8 cellular contexts compared by ENCODE assay signal in the genomic region with DNA sequence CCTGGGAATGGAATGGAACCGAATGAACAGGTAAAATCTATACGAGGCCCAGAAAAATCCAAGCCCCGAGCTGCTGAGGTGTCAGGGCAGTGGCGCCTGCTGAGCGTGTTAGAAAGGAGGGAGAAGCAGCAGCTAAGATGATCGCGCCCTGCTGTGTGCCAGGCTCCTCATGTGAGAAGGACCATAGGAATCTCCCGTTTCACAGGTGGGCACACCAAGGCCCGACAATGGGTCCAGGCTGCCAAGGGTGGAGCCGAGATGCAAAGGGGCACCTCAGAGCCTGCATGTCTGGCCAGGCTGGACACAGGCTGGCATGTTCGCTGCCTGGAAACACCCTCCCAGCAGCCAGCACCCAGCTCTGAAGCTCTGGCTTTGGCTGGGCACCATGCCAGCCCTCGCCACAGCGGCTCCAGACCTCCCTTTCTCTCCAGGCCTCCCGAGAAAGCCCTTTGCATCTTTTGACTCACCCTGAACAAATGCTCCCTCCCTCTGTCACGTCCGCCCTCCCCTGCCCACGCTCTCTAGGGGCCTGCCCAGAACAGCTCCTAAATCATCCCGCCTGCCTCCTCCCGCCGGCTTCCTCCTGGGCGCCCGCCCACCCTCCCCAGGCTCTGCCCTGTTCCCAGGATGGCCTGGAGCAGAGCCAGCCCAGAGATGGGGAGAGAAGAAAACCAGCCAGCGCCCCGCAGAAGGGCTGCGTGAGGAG.
A peak's percentile ranks its signal among the peaks of the same experiment; 100 is the strongest.
DNase-seq lines count a peak whose midpoint lies in the region; ATAC-seq and TF ChIP-seq lines count a peak whose summit lies in the region.

No MANE protein-coding gene starts in this region.

- H3K9me2 ChIP-seq in GM23248 (ENCODE audit: insufficient read depth), result no peaks in the 10 kb centered on the region

- peak overlapping the region; percentile 54 for H3K4me3 ChIP-seq in GM23248
- no peak overlapping the region for H3K4me3 ChIP-seq in vagina

- no peaks in the 10 kb centered on the region for H3K36me3 ChIP-seq in GM23248 (ENCODE audit: low read depth)
- no peaks in the 10 kb centered on the region for H3K36me3 ChIP-seq in vagina

- no peaks in the 10 kb centered on the region for H4K20me1 ChIP-seq in GM23248 (ENCODE audit: insufficient read depth)

- H2AFZ ChIP-seq in GM23248, result no peak overlapping the region

- no peaks in the 10 kb centered on the region for H3K9me3 ChIP-seq in GM23248 (ENCODE audit: low read depth)
- no peaks in the 10 kb centered on the region for H3K9me3 ChIP-seq in vagina

- peak overlapping the region; percentile 80 for H3K9ac ChIP-seq in GM23248

- in situ Hi-C loops in GM23248 (cut with MboI), result no loop called here

- WGBS in GM23248 (ENCODE audit: low coverage in 1 of 2, low lambda C conversion rate in 2 of 2, missing lambda C conversion rate in 2 of 2), 2 experiments, result 19 to 26% methylated on average over 18 to 25 of the region's 25 CpGs

- peak overlapping the region; percentile 93 for H3K27ac ChIP-seq in GM23248
- H3K27ac ChIP-seq in cingulate gyrus (ENCODE audit: low read depth, low read length), result peak overlapping the region; percentile 77
- peak overlapping the region; percentile 70 for H3K27ac ChIP-seq in vagina

- no peaks in the 10 kb centered on the region for H3K27me3 ChIP-seq in GM23248 (replicated peaks; ENCODE audit: insufficient read depth)
- H3K27me3 ChIP-seq in vagina, result no peaks in the 10 kb centered on the region

- TF ChIP-seq POLR2A in vagina (IDR thresholded peaks at IDR 0.05), result no peak

- H3F3A ChIP-seq in GM23248 (ENCODE audit: insufficient read depth), result peaks cover 22% of the 10 kb centered on the region

- H3K79me2 ChIP-seq in GM23248 (ENCODE audit: insufficient read depth), result peaks cover 79% of the 10 kb centered on the region

- H3K4me1 ChIP-seq in GM23248 (ENCODE audit: insufficient read depth) (peaks cover 37% of the 10 kb centered on the region), vagina (peaks cover 53% of the 10 kb centered on the region)

- peak overlapping the region; percentile 74 for H3K4me2 ChIP-seq in GM23248 (ENCODE audit: unreplicated experiment)

- DNase-seq in AG08395 (ENCODE audit: low spot score), result peak; percentile 99
- DNase-seq in GM23248, result peak; percentile 99
- peak; percentile 55 for DNase-seq in NCI-H510A treated with DMSO at 0.1 percent for 48 hours (lab: John Stamatoyannopoulos, UW)
- DNase-seq in medulla oblongata (ENCODE audit: extremely low spot score), result peak; percentile 45
- no peak for DNase-seq in vagina (ENCODE audit: extremely low spot score in 2 of 2)
- DNase-seq in germinal center (ENCODE audit: low spot score), result no peak

- no peak for ATAC-seq in GM21423 (IDR thresholded peaks at IDR 0.05; ENCODE audit: unreplicated experiment)

- no peak for TF ChIP-seq CTCF in vagina (IDR thresholded peaks at IDR 0.05)

- intact Hi-C loops in vagina (cut with DNase I), result no loop called here

Comparison
In these comparisons a context has a peak if more than half of its experiments do, and no peak if none do; other contexts are left out.
1. DNase-seq: peak in AG08395 (single experiment), GM23248 (single experiment), NCI-H510A treated with DMSO at 0.1 percent for 48 hours (single experiment) and medulla oblongata (single experiment); none in vagina (0 of 2) and germinal center (single experiment).
2. Peak in every context shown above with its lines, with median percentiles within 50 percentile points of each other: H3K27ac ChIP-seq.